ENCODE assay signal across 2 cellular contexts in genomic region chr6:135583256-135583758, GRCh38.
TF ChIP-seq lines count a peak whose summit lies in the region.

No MANE protein-coding gene starts in this region.

TF ChIP-seq in IMR-90, 13 proteins besides CTCF, POLR2A, EP300 and RAD21:
- TF ChIP-seq MXI1 (IDR thresholded peaks at IDR 0.05; ENCODE audit: borderline replicate concordance, low read depth, low read length) (no peak), RFX5 (IDR thresholded peaks at IDR 0.05; ENCODE audit: low read depth, low read length) (peak; percentile 44; the same call in 1 of the 2 replicates), CEBPB (IDR thresholded peaks at IDR 0.05; ENCODE audit: low read depth, low read length) (peak; percentile 73), RCOR1 (IDR thresholded peaks at IDR 0.05; ENCODE audit: insufficient replicate concordance, low read length) (no peak), FOS (IDR thresholded peaks at IDR 0.05; ENCODE audit: low read depth, low read length) (peak; percentile 70; the same call in 1 of the 2 replicates), ELK1 (IDR thresholded peaks at IDR 0.05; ENCODE audit: borderline replicate concordance, low read depth, low read length) (no peak), BHLHE40 (IDR thresholded peaks at IDR 0.05; ENCODE audit: low read depth, low read length) (peak; percentile 19; the same call in 1 of the 2 replicates)

TF ChIP-seq in K562, 482 proteins besides CTCF, POLR2A, EP300 and RAD21:
- TF ChIP-seq ATF3 (IDR thresholded peaks at IDR 0.05) (0 out of 2 replicates have a peak, but pooled peaks have one; percentile 12), ATF3 (CRISPR knock-in tag; conservative IDR thresholded peaks at IDR 0.05) (no peak), HLTF (IDR thresholded peaks at IDR 0.05) (no peak)
